In the genomic region with DNA sequence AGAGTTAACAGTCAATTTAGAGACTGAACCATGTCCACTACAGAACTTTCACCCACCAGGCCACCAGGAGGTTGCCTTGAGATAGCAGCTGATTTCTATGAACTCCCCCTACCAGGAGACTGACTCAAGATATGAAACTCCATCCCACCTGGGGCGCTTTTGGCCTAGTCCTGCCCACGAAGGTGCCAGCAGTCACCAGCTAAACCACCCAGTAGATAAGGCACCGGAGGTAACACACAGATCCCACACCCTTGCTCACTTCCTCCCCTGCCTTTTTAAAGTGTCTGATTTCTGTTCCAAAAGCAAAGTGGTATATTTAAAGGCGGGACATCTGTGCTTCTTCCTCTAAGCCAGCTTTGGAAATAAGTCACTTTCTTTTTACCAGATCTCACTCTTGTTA, we compare ENCODE assay signal across 2 cellular contexts.
TF ChIP-seq lines count a peak whose summit lies in the region.

No MANE protein-coding gene starts in this region.

TF ChIP-seq in SK-N-SH, 30 proteins besides CTCF, POLR2A, EP300 and RAD21 (continued from another document):
- TF ChIP-seq POLR2AphosphoS5 (IDR thresholded peaks at IDR 0.05; ENCODE audit: low read depth, low read length) (no peak), RCOR1 (IDR thresholded peaks at IDR 0.05; ENCODE audit: low read length) (no peak), SIN3A (IDR thresholded peaks at IDR 0.05; ENCODE audit: borderline replicate concordance, low read depth, low read length) (no peak), NRF1 (IDR thresholded peaks at IDR 0.05; ENCODE audit: low read depth, low read length) (no peak), FOSL2 (IDR thresholded peaks at IDR 0.05; ENCODE audit: borderline replicate concordance, low read depth) (no peak), JUND (IDR thresholded peaks at IDR 0.05) (no peak)

TF ChIP-seq in SK-N-SH treated with all-trans-retinoic acid at 6 μM for 48 hours, 23 proteins besides CTCF, POLR2A, EP300 and RAD21 (continued from another document):
- TF ChIP-seq, protein P1, sequence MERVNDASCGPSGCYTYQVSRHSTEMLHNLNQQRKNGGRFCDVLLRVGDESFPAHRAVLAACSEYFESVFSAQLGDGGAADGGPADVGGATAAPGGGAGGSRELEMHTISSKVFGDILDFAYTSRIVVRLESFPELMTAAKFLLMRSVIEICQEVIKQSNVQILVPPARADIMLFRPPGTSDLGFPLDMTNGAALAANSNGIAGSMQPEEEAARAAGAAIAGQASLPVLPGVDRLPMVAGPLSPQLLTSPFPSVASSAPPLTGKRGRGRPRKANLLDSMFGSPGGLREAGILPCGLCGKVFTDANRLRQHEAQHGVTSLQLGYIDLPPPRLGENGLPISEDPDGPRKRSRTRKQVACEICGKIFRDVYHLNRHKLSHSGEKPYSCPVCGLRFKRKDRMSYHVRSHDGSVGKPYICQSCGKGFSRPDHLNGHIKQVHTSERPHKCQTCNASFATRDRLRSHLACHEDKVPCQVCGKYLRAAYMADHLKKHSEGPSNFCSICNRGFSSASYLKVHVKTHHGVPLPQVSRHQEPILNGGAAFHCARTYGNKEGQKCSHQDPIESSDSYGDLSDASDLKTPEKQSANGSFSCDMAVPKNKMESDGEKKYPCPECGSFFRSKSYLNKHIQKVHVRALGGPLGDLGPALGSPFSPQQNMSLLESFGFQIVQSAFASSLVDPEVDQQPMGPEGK (CRISPR knock-in tag; IDR thresholded peaks at IDR 0.05; ENCODE audit: borderline replicate concordance), result no peak
- no peak for TF ChIP-seq TOX (CRISPR knock-in tag; IDR thresholded peaks at IDR 0.05; ENCODE audit: borderline replicate concordance)
- TF ChIP-seq ZNF565 (CRISPR knock-in tag; conservative IDR thresholded peaks at IDR 0.05; ENCODE audit: low read depth), result no peak
- no peak for TF ChIP-seq ARNTL (CRISPR knock-in tag; IDR thresholded peaks at IDR 0.05; ENCODE audit: borderline replicate concordance, low read depth)
